Comparison of ENCODE assay signal across 26 cellular contexts in genomic region chr7:70018700-70019099, GRCh38.
"Had no signal": no experiment of that assay in that cellular context is flagged by ENCODE, and none has a peak within 500 bp of the region (broad histone marks: within the 10 kb centered on the region; RNA-seq: fewer than 3 reads in every experiment).

No MANE protein-coding gene starts in this region.

- H3K4me1 ChIP-seq: colonic mucosa, gastrocnemius medialis, left lung, lower lobe of right lung had no signal

- H3K27ac ChIP-seq: colonic mucosa, epithelial cell of prostate, esophagus squamous epithelium, gastrocnemius medialis, heart right ventricle, left lung, lower lobe of right lung had no signal

- H3K4me3 ChIP-seq: colonic mucosa, esophagus squamous epithelium, gastrocnemius medialis, heart right ventricle, left lung, lower lobe of right lung, mucosa of descending colon had no signal

- FAIRE-seq: endometrium, islet of Langerhans, keratinocyte had no signal

- ATAC-seq: effector memory CD8-positive, alpha-beta T cell; esophagus mucosa; gastrocnemius medialis; heart right ventricle; left cardiac atrium; left lung; left ventricle myocardium superior; lower lobe of right lung; mucosa of descending colon had no signal

- H3K9me3 ChIP-seq: colonic mucosa, esophagus squamous epithelium, gastrocnemius medialis, heart right ventricle, left lung, lower lobe of right lung, mucosa of descending colon had no signal

- DNase-seq: colonic mucosa; cortex of kidney; effector CD8-positive, alpha-beta T cell; effector memory CD8-positive, alpha-beta T cell; endodermal cell; erythroblast; esophagus squamous epithelium; foreskin fibroblast; foreskin melanocyte; gastrocnemius medialis; glutamatergic neuron; head of caudate nucleus; heart right ventricle; hippocampal formation; left cardiac atrium; left lung; left ventricle myocardium superior; lower lobe of right lung; mesenchymal stem cell; mucosa of descending colon; naive B cell had no signal

- H3K36me3 ChIP-seq: colonic mucosa, esophagus squamous epithelium, gastrocnemius medialis, heart right ventricle, left lung, lower lobe of right lung had no signal

- H3K27me3 ChIP-seq: colonic mucosa, esophagus squamous epithelium, gastrocnemius medialis, heart right ventricle, left lung had no signal
